ENCODE assay signal across 14 cellular contexts in the genomic region with DNA sequence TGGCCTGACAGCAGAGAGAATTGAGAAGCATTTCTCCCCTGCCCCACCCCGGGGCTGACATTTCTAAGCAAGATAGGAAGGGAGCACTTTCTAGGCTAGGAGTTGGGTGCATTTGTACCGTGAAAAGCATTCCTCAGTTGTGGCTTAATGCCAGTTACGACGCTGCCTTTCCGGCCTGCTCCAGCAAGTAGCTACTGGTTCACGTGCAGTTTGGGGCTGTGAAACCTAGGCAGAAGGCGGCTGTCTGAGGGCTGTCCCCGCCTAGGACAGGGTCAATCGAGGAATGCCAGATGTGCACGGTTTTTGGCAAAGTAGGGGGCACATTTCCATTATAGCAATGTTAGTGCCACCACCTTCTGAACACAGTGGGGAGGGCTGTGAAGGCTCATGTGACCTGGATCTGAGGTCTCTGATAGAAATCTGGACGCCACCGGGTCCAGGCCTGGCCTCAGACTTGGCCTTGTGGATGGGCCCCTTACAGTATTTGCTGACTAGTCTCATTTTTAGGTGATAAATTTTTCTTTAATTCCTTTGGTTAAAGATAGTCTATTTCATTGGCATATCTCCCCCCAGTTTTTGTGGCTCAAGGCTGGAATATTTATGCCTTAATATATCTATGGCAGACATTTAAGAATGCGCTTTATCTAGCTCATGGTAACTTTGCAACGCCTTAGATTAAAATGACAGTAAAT.
"Had no signal": no experiment of that assay in that cellular context is flagged by ENCODE, and none has a peak within 500 bp of the region (broad histone marks: within the 10 kb centered on the region; RNA-seq: fewer than 3 reads in every experiment).

No MANE protein-coding gene starts in this region.

- ATAC-seq: activated CD4-positive, CD25-positive, alpha-beta regulatory T cell treated with anti-CD3 and anti-CD28 coated beads, Interleukin-2, amount 50 U/mL, for 24 hours; activated T-cell treated with anti-CD3 and anti-CD28 coated beads, Interleukin-2, amount 50 U/mL, for 72 hours; natural killer cell treated with Interleukin-12 subunit alpha and Interleukin-12 subunit beta and Interleukin-15 and Interleukin-18, amount 100 ng/mL, for 72 hours had no signal

- H3K27me3 Mint-ChIP-seq: activated CD4-positive, alpha-beta memory T cell treated with anti-CD3 and anti-CD28 coated beads for 36 hours; activated naive CD8-positive, alpha-beta T cell treated with anti-CD3 and anti-CD28 coated beads for 36 hours; natural killer cell treated with Interleukin-12 subunit alpha and Interleukin-12 subunit beta and Interleukin-15 and Interleukin-18, amount 100 ng/mL, for 72 hours had no signal

- H3K9me3 ChIP-seq: breast epithelium, SJCRH30, stomach, tibial artery had no signal

- H3K4me1 ChIP-seq: breast epithelium had no signal

- H3K4me3 Mint-ChIP-seq: activated CD4-positive, alpha-beta memory T cell treated with anti-CD3 and anti-CD28 coated beads for 36 hours; activated naive CD8-positive, alpha-beta T cell treated with anti-CD3 and anti-CD28 coated beads for 36 hours; activated T-cell treated with anti-CD3 and anti-CD28 coated beads, Interleukin-2, amount 50 U/mL, for 72 hours; natural killer cell treated with Interleukin-12 subunit alpha and Interleukin-12 subunit beta and Interleukin-15 and Interleukin-18, amount 100 ng/mL, for 72 hours; T-helper 2 cell treated with Interferon-gamma antibody and Interleukin-4, amounts not matched to agents 5 μg/mL and 100 μg/mL, for 36 hours had no signal

- H3K9me3 Mint-ChIP-seq: activated CD4-positive, alpha-beta memory T cell treated with anti-CD3 and anti-CD28 coated beads for 36 hours; activated naive CD8-positive, alpha-beta T cell treated with anti-CD3 and anti-CD28 coated beads for 36 hours; activated T-cell treated with anti-CD3 and anti-CD28 coated beads, Interleukin-2, amount 50 U/mL, for 72 hours; natural killer cell treated with Interleukin-12 subunit alpha and Interleukin-12 subunit beta and Interleukin-15 and Interleukin-18, amount 100 ng/mL, for 72 hours; T-helper 2 cell treated with Interferon-gamma antibody and Interleukin-4, amounts not matched to agents 5 μg/mL and 100 μg/mL, for 36 hours had no signal

- H3K36me3 ChIP-seq: breast epithelium had no signal

- DNase-seq: activated CD4-positive, alpha-beta memory T cell treated with anti-CD3 and anti-CD28 coated beads for 36 hours; activated CD8-positive, alpha-beta memory T cell treated with anti-CD3 and anti-CD28 coated beads, Interleukin-2, amount 50 U/mL, for 4 hours; activated gamma-delta T cell treated with Interleukin-2 at 50 U/mL for 16 hours; activated naive CD8-positive, alpha-beta T cell treated with anti-CD3 and anti-CD28 coated beads for 36 hours; activated T-cell treated with anti-CD3 and anti-CD28 coated beads, Interleukin-2, amount 50 U/mL, for 72 hours; hypothalamus; SJCRH30; stomach; tibial artery had no signal

- H3K27ac ChIP-seq: breast epithelium, SJCRH30, stomach, tibial artery had no signal

- H3K4me3 ChIP-seq: breast epithelium, SJCRH30, skin epidermis, stomach, tibial artery had no signal

- H3K27me3 ChIP-seq: breast epithelium, SJCRH30, stomach, tibial artery had no signal

- H3K27ac Mint-ChIP-seq: activated CD4-positive, alpha-beta memory T cell treated with anti-CD3 and anti-CD28 coated beads for 36 hours; activated naive CD8-positive, alpha-beta T cell treated with anti-CD3 and anti-CD28 coated beads for 36 hours; activated T-cell treated with anti-CD3 and anti-CD28 coated beads, Interleukin-2, amount 50 U/mL, for 72 hours; natural killer cell treated with Interleukin-12 subunit alpha and Interleukin-12 subunit beta and Interleukin-15 and Interleukin-18, amount 100 ng/mL, for 72 hours; T-helper 2 cell treated with Interferon-gamma antibody and Interleukin-4, amounts not matched to agents 5 μg/mL and 100 μg/mL, for 36 hours had no signal
